8 cellular contexts compared by ENCODE assay signal in the genomic region with DNA sequence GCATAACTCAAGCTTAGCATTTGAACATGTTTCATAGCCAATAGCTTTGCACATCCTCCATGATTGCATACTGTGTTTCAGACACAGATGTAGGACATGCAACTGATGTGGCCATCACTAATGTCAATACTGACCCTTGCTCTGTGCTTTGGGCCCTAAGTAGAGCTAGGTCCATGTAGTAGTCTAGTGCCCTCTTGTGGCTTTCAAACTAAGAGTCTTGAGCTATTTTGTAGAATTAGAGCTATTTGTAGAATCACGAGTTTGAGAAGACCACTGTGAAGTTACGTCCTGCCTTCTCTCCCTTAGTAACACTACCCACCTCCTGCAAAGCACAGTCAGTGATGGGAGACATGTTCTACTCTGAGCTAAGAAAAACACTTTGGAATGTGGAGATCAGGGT.
DNase-seq lines count a peak whose midpoint lies in the region; ATAC-seq and TF ChIP-seq lines count a peak whose summit lies in the region.

No MANE protein-coding gene starts in this region.

- H3K79me1 ChIP-seq in mesendoderm (ENCODE audit: low read length): no peaks in the 10 kb centered on the region

- peaks cover 8% of the 10 kb centered on the region; the same call in 1 of the 3 replicates for H3K9me3 Mint-ChIP-seq in GM23338

- no peak overlapping the region for H2BK15ac ChIP-seq in mesendoderm (replicated peaks; ENCODE audit: low read depth)

- no peak overlapping the region for H2AFZ ChIP-seq in GM23338

- no peak overlapping the region for H3K56ac ChIP-seq in mesendoderm (ENCODE audit: low read length)

- WGBS in mesendoderm (ENCODE audit: extremely low coverage, insufficient coverage, low lambda C conversion rate): no CpG with 5 or more reads among the region's 2 CpGs

- no peaks in the 10 kb centered on the region for H3F3A ChIP-seq in GM23338 (replicated peaks; ENCODE audit: low read depth)

- no peaks in the 10 kb centered on the region for H3K4me1 ChIP-seq in GM23338 (ENCODE audit: insufficient read depth)
- no peaks in the 10 kb centered on the region for H3K4me1 ChIP-seq in mesendoderm (ENCODE audit: control insufficient read depth, low read depth, low read length)

- H3K27me3 ChIP-seq in AG04450 (ENCODE audit: control insufficient read depth, insufficient read depth, low read length): no peaks in the 10 kb centered on the region
- no peaks in the 10 kb centered on the region for H3K27me3 ChIP-seq in GM23338 (ENCODE audit: insufficient read depth)
- no peaks in the 10 kb centered on the region for H3K27me3 ChIP-seq in mesendoderm (ENCODE audit: insufficient read depth, low read length, poor library complexity)

- no peaks in the 10 kb centered on the region for H3K79me2 ChIP-seq in GM23338 (replicated peaks; ENCODE audit: insufficient read depth)
- no peaks in the 10 kb centered on the region for H3K79me2 ChIP-seq in mesendoderm (ENCODE audit: control insufficient read depth, insufficient read depth, low read length)

- H4K8ac ChIP-seq in mesendoderm (ENCODE audit: low read depth, low read length): no peak overlapping the region

- no peak overlapping the region for H3K4me2 ChIP-seq in GM23338
- H3K4me2 ChIP-seq in mesendoderm (ENCODE audit: low read length): no peak overlapping the region

- H3K4me3 ChIP-seq in AG04450 (ENCODE audit: low read depth, low read length) (no peak overlapping the region), GM23338 (no peak overlapping the region), coronary artery (no peak overlapping the region), mesendoderm (ENCODE audit: low read length) (no peak overlapping the region)

- H3K27ac ChIP-seq in AG04450 (ENCODE audit: low read depth, low read length) (no peak overlapping the region), GM23338 (ENCODE audit: low read depth) (no peak overlapping the region), coronary artery (no peak overlapping the region), mesendoderm (ENCODE audit: low read depth, low read length) (no peak overlapping the region)

- H3K18ac ChIP-seq in mesendoderm (ENCODE audit: low read length): no peak overlapping the region

- no peak overlapping the region for H3K4ac ChIP-seq in mesendoderm (ENCODE audit: low read depth, low read length)

- no peak overlapping the region for H2BK5ac ChIP-seq in mesendoderm (ENCODE audit: low read length)

- TF ChIP-seq CTCF in AG04450 (IDR thresholded peaks at IDR 0.05; ENCODE audit: low read depth, low read length) (peak; percentile 68), GM23338 (conservative IDR thresholded peaks at IDR 0.05; ENCODE audit: low read depth in 2 of 2) (peak; percentile 66 to 76), coronary artery (IDR thresholded peaks at IDR 0.05) (peak; percentile 38)

- DNase-seq in AG04450 (ENCODE audit: low read depth, low spot score) (no peak), GM23338 (ENCODE audit: low spot score) (peak; percentile 75), NCI-H748 (lab: John Stamatoyannopoulos, UW; ENCODE audit: unreplicated experiment) (peak; percentile 83), coronary artery (ENCODE audit: low spot score) (no peak), mesendoderm (peak; percentile 78), T1000 (lab: John Stamatoyannopoulos, UW) (no peak), COLO668 (lab: John Stamatoyannopoulos, UW; ENCODE audit: unreplicated experiment) (no peak)
- no peak for DNase-seq in effector CD4-positive, alpha-beta T cell

- H2AK5ac ChIP-seq in mesendoderm (ENCODE audit: low read length): no peak overlapping the region

- POLR2A ChIA-PET in AG04450 (lab: Yijun Ruan, JAX): interaction anchor here (0.7 to 1.3 kb wide), 4 partner anchors 345 to 484 kb away, joined by 3 to 8 read pairs (median 3); a partner anchor contains a TSS

- H3K9me3 ChIP-seq in AG04450 (ENCODE audit: control insufficient read depth, insufficient read depth, low read length): no peaks in the 10 kb centered on the region; the same call in 1 of the 2 replicates

- H3K27ac Mint-ChIP-seq in GM23338: no peak overlapping the region

- H3K4me3 Mint-ChIP-seq in GM23338: no peak overlapping the region

- peaks cover 2% of the 10 kb centered on the region for H3K27me3 Mint-ChIP-seq in GM23338 (ENCODE audit: insufficient read depth, low read depth, poor library complexity)

- H3K9me2 ChIP-seq in GM23338 (ENCODE audit: insufficient read depth): no peaks in the 10 kb centered on the region

- H3K4me1 Mint-ChIP-seq in GM23338: no peaks in the 10 kb centered on the region

- no peak overlapping the region for H3K9ac ChIP-seq in mesendoderm (ENCODE audit: low read length)

- H4K20me1 ChIP-seq in GM23338 (replicated peaks; ENCODE audit: insufficient read depth): no peaks in the 10 kb centered on the region

- CTCF ChIA-PET in AG04450 (lab: Charles Lee): interaction anchor here (0.6 to 2.1 kb wide), 46 partner anchors 8 to 590 kb away, joined by 3 to 43 read pairs (median 4); a partner anchor contains a TSS

- H3K36me3 Mint-ChIP-seq in GM23338 (ENCODE audit: low read depth): no peaks in the 10 kb centered on the region

- H3K36me3 ChIP-seq in GM23338 (ENCODE audit: insufficient read depth): no peaks in the 10 kb centered on the region
- H3K36me3 ChIP-seq in mesendoderm (ENCODE audit: control insufficient read depth, insufficient read depth, low read length): no peaks in the 10 kb centered on the region

- H3K23ac ChIP-seq in mesendoderm (ENCODE audit: low read length): no peak overlapping the region

- H2BK120ac ChIP-seq in mesendoderm (ENCODE audit: low read depth, low read length): no peak overlapping the region

- no peak overlapping the region for H4K5ac ChIP-seq in mesendoderm (ENCODE audit: low read length)

- peak; percentile 82 for ATAC-seq in GM23338

TF ChIP-seq in GM23338, 12 proteins besides CTCF, POLR2A, EP300 and RAD21 (continues in another document):
- TF ChIP-seq CREB1 (CRISPR knock-in tag; IDR thresholded peaks at IDR 0.05; ENCODE audit: low read depth): no peak
- TF ChIP-seq, protein P1, sequence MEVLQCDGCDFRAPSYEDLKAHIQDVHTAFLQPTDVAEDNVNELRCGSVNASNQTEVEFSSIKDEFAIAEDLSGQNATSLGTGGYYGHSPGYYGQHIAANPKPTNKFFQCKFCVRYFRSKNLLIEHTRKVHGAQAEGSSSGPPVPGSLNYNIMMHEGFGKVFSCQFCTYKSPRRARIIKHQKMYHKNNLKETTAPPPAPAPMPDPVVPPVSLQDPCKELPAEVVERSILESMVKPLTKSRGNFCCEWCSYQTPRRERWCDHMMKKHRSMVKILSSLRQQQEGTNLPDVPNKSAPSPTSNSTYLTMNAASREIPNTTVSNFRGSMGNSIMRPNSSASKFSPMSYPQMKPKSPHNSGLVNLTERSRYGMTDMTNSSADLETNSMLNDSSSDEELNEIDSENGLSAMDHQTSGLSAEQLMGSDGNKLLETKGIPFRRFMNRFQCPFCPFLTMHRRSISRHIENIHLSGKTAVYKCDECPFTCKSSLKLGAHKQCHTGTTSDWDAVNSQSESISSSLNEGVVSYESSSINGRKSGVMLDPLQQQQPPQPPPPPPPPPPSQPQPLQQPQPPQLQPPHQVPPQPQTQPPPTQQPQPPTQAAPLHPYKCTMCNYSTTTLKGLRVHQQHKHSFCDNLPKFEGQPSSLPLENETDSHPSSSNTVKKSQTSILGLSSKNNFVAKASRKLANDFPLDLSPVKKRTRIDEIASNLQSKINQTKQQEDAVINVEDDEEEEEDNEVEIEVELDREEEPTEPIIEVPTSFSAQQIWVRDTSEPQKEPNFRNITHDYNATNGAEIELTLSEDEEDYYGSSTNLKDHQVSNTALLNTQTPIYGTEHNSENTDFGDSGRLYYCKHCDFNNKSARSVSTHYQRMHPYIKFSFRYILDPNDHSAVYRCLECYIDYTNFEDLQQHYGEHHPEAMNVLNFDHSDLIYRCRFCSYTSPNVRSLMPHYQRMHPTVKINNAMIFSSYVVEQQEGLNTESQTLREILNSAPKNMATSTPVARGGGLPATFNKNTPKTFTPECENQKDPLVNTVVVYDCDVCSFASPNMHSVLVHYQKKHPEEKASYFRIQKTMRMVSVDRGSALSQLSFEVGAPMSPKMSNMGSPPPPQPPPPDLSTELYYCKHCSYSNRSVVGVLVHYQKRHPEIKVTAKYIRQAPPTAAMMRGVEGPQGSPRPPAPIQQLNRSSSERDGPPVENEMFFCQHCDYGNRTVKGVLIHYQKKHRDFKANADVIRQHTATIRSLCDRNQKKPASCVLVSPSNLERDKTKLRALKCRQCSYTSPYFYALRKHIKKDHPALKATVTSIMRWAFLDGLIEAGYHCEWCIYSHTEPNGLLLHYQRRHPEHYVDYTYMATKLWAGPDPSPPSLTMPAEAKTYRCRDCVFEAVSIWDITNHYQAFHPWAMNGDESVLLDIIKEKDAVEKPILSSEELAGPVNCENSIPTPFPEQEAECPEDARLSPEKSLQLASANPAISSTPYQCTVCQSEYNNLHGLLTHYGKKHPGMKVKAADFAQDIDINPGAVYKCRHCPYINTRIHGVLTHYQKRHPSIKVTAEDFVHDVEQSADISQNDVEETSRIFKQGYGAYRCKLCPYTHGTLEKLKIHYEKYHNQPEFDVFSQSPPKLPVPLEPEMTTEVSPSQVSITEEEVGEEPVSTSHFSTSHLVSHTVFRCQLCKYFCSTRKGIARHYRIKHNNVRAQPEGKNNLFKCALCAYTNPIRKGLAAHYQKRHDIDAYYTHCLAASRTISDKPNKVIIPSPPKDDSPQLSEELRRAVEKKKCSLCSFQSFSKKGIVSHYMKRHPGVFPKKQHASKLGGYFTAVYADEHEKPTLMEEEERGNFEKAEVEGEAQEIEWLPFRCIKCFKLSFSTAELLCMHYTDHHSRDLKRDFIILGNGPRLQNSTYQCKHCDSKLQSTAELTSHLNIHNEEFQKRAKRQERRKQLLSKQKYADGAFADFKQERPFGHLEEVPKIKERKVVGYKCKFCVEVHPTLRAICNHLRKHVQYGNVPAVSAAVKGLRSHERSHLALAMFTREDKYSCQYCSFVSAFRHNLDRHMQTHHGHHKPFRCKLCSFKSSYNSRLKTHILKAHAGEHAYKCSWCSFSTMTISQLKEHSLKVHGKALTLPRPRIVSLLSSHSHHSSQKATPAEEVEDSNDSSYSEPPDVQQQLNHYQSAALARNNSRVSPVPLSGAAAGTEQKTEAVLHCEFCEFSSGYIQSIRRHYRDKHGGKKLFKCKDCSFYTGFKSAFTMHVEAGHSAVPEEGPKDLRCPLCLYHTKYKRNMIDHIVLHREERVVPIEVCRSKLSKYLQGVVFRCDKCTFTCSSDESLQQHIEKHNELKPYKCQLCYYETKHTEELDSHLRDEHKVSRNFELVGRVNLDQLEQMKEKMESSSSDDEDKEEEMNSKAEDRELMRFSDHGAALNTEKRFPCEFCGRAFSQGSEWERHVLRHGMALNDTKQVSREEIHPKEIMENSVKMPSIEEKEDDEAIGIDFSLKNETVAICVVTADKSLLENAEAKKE (CRISPR knock-in tag; IDR thresholded peaks at IDR 0.05): no peak

Comparison
In these comparisons a context has a peak if more than half of its experiments do, and no peak if none do; other contexts are left out.
1. DNase-seq: peak in GM23338 (single experiment), NCI-H748 (single experiment) and mesendoderm (single experiment); none in AG04450 (single experiment), coronary artery (single experiment), effector CD4-positive, alpha-beta T cell (single experiment), T1000 (single experiment) and COLO668 (single experiment).
2. Peak in every context shown above with its lines, with median percentiles within 50 percentile points of each other: CTCF ChIP-seq.